Comparison of ENCODE assay signal across 8 cellular contexts in genomic region chr5:180470966-180471582, GRCh38. TPM values are rescaled to one million over a fixed set of nuclear protein-coding genes. Genes with fewer than 3 reads are reported as not detected.
DNase-seq lines count a peak whose midpoint lies in the region; ATAC-seq and TF ChIP-seq lines count a peak whose summit lies in the region.

No MANE protein-coding gene starts in this region.

- 29% methylated on average over 16 of the region's 16 CpGs for WGBS in lower leg skin, 2 donors

- TF ChIP-seq POLR2A in lower leg skin (IDR thresholded peaks at IDR 0.05) = no peak

- ATAC-seq in GM19351 (IDR thresholded peaks at IDR 0.05; ENCODE audit: unreplicated experiment) (peak; percentile 79), HG03460 (IDR thresholded peaks at IDR 0.05; ENCODE audit: unreplicated experiment) (no peak)

- no peaks in the 10 kb centered on the region for H3K36me3 ChIP-seq in BE2C

- H3K4me1 ChIP-seq in BE2C = no peaks in the 10 kb centered on the region

- no peaks in the 10 kb centered on the region for H3K9me3 ChIP-seq in BE2C

- peak; percentile 72 for DNase-seq in BE2C
- peak; percentile 31 for DNase-seq in NCI-H146 (lab: John Stamatoyannopoulos, UW)
- peak; percentile 25 to 33 for DNase-seq in activated CD4-positive, alpha-beta T cell treated with anti-CD3 and anti-CD28 coated beads for 24 hours (ENCODE audit: low read depth in 2 of 2)
- DNase-seq in dedifferentiated amniotic fluid mesenchymal stem cell (ENCODE audit: extremely low spot score) = peak; percentile 40
- peak; percentile 36 to 88 for DNase-seq in lower leg skin (ENCODE audit: low spot score in 2 of 2)
- DNase-seq in stimulated activated CD4-positive, alpha-beta T cell treated with anti-CD3 and anti-CD28 coated beads, TNF-alpha, amount 100 ng/mL, for 1 hour (ENCODE audit: low read depth in 3 of 3, low spot score in 1 of 3) = peak in 2 of 3 donors; percentile 13 to 24

- intact Hi-C loops in lower leg skin (cut with DNase I; ENCODE audit: low total_unique reads) = loop anchor here (10.0 kb wide), 1 partner anchor 346 kb away; no protein-coding TSS in a partner anchor

- H3K4me3 ChIP-seq in BE2C (ENCODE audit: low read depth, low read length) (no peak overlapping the region), lower leg skin (ENCODE audit: low read depth, poor library complexity, severe bottlenecking) (no peak overlapping the region)

- H3K27me3 ChIP-seq in BE2C = peaks cover 6% of the 10 kb centered on the region; the same call in 1 of the 2 replicates

- TF ChIP-seq CTCF in BE2C (IDR thresholded peaks at IDR 0.05; ENCODE audit: low read depth, low read length) (peak; percentile 94), lower leg skin (IDR thresholded peaks at IDR 0.05) (peak in 1 of 3 donors; percentile 56)

RNA-seq across cellular contexts. Expression of gene CNOT6, which starts 23.1 kb away (rescaled TPM):
- polyA plus RNA-seq in BE2C (2012; ENCODE audit: insufficient read depth, insufficient read length, low read depth) = 47.8 TPM
- total RNA-seq in lower leg skin = 10 to 100 TPM in 3 of 4 donors, 1 to 10 TPM in 1; 8.9 to 12.2 (median 11.2) TPM

Comparison
In these comparisons a context has a peak if more than half of its experiments do, and no peak if none do; other contexts are left out.
1. DNase-seq: peak in every context shown above with its lines; median percentile 72 in BE2C; 62 in lower leg skin; 40 in dedifferentiated amniotic fluid mesenchymal stem cell; 31 in NCI-H146; 29 in activated CD4-positive, alpha-beta T cell treated with anti-CD3 and anti-CD28 coated beads for 24 hours; 18 in stimulated activated CD4-positive, alpha-beta T cell treated with anti-CD3 and anti-CD28 coated beads, TNF-alpha, amount 100 ng/mL, for 1 hour.